ENCODE assay signal across 11 cellular contexts in the genomic region with DNA sequence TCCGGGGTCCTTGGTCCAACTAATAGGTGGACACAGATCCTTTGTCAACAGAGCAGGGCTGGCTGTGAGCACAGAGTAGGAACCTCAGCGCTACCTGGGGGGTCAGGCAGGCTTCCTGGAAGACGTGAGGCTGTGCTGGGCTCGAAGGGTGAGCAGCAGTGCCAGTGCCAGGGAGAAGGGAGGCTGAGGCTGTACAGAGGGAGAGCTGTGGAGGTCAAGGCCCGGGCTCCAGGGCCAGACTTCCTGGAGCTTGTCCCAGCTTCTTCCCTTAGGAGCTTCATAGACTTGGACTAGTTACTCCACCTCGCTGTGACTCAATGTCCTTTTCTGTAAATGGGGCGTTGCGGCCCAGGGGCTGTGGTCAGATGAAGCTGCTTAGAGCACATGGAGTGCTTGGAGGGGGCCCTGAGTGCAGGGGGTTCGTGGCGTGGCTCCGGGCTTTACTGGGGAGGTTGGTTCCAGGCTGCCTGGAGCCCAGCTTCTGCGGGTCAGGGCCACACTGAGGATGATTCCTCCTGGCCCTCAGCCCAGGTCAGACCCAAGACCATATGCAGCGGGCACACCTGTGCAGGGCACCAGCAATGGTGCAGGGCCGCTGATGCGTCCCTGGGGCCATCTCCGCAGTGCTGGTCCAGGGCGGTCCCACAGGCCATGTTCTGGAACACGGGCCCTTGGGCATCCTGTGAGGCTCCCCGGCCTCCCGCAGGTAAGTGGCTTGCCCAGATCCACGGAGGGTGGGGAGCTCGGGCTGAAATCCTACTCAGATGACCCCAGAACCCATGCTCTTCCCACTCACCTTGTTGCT.
"Had no signal": no experiment of that assay in that cellular context is flagged by ENCODE, and none has a peak within 500 bp of the region (broad histone marks: within the 10 kb centered on the region; RNA-seq: fewer than 3 reads in every experiment).

No MANE protein-coding gene starts in this region.

- DNase-seq: activated CD4-positive, alpha-beta memory T cell treated with anti-CD3 and anti-CD28 coated beads, Interleukin-2, amount 10 ng/mL, durations not matched to agents 7 days and 5 days; activated CD4-positive, alpha-beta T cell treated with anti-CD3 and anti-CD28 coated beads for 1 hour; activated CD8-positive, alpha-beta memory T cell treated with anti-CD3 and anti-CD28 coated beads, Interleukin-2, amount 50 U/mL, for 4 hours; activated naive CD4-positive, alpha-beta T cell treated with anti-CD3 and anti-CD28 coated beads for 36 hours; hypothalamus; ovary; stimulated activated CD4-positive, alpha-beta T cell treated with anti-CD3 and anti-CD28 coated beads, Interleukin-4, amount 100 ng/mL, for 1 hour; stimulated activated CD8-positive, alpha-beta memory T cell treated with anti-CD3 and anti-CD28 coated beads, Interleukin-4, amount 100 ng/mL, for 48 hours had no signal

- H3K4me1 ChIP-seq: vagina had no signal

- H3K4me3 Mint-ChIP-seq: activated CD4-positive, alpha-beta memory T cell treated with anti-CD3 and anti-CD28 coated beads, Interleukin-2, amount 10 ng/mL, durations not matched to agents 7 days and 5 days; activated naive CD4-positive, alpha-beta T cell treated with anti-CD3 and anti-CD28 coated beads for 36 hours; activated T-helper 1 cell treated with anti-CD3 and anti-CD28 coated beads, Interleukin-12 subunit alpha, Interleukin-12 subunit beta, Interleukin-2, Interleukin-4 antibody, amounts not matched to agents 30 ng/mL and 10 ng/mL and 1 ng/mL, durations not matched to agents 14 hours and 24 hours and 36 hours had no signal

- H3K36me3 ChIP-seq: cardiac muscle cell, ovary, vagina had no signal

- H3K27me3 Mint-ChIP-seq: activated CD4-positive, alpha-beta memory T cell treated with anti-CD3 and anti-CD28 coated beads, Interleukin-2, amount 10 ng/mL, durations not matched to agents 7 days and 5 days had no signal

- H3K9me3 ChIP-seq: ovary, vagina had no signal

- H3K4me3 ChIP-seq: cardiac muscle cell, ovary, vagina had no signal

- H3K27ac Mint-ChIP-seq: activated CD4-positive, alpha-beta memory T cell treated with anti-CD3 and anti-CD28 coated beads, Interleukin-2, amount 10 ng/mL, durations not matched to agents 7 days and 5 days; activated naive CD4-positive, alpha-beta T cell treated with anti-CD3 and anti-CD28 coated beads for 36 hours; activated T-helper 1 cell treated with anti-CD3 and anti-CD28 coated beads, Interleukin-12 subunit alpha, Interleukin-12 subunit beta, Interleukin-2, Interleukin-4 antibody, amounts not matched to agents 30 ng/mL and 10 ng/mL and 1 ng/mL, durations not matched to agents 14 hours and 24 hours and 36 hours had no signal

- H3K9me3 Mint-ChIP-seq: activated CD4-positive, alpha-beta memory T cell treated with anti-CD3 and anti-CD28 coated beads, Interleukin-2, amount 10 ng/mL, durations not matched to agents 7 days and 5 days; activated naive CD4-positive, alpha-beta T cell treated with anti-CD3 and anti-CD28 coated beads for 36 hours; activated T-helper 1 cell treated with anti-CD3 and anti-CD28 coated beads, Interleukin-12 subunit alpha, Interleukin-12 subunit beta, Interleukin-2, Interleukin-4 antibody, amounts not matched to agents 30 ng/mL and 10 ng/mL and 1 ng/mL, durations not matched to agents 14 hours and 24 hours and 36 hours had no signal

- H3K27me3 ChIP-seq: cardiac muscle cell, ovary, vagina had no signal

- H3K4me1 Mint-ChIP-seq: activated CD4-positive, alpha-beta memory T cell treated with anti-CD3 and anti-CD28 coated beads, Interleukin-2, amount 10 ng/mL, durations not matched to agents 7 days and 5 days had no signal

- H3K27ac ChIP-seq: cardiac muscle cell, ovary, vagina had no signal
